Comparison of ENCODE assay signal across 9 cellular contexts in genomic region chr14:34931206-34931605, GRCh38. TPM values are rescaled to one million over a fixed set of nuclear protein-coding genes. Genes with fewer than 3 reads are reported as not detected.
A peak's percentile ranks its signal among the peaks of the same experiment; 100 is the strongest.
DNase-seq lines count a peak whose midpoint lies in the region; ATAC-seq, FAIRE-seq and TF ChIP-seq lines count a peak whose summit lies in the region.
"Had no signal": no experiment of that assay in that cellular context is flagged by ENCODE, and none has a peak within 500 bp of the region (broad histone marks: within the 10 kb centered on the region; RNA-seq: fewer than 3 reads in every experiment).

No MANE protein-coding gene starts in this region.

- in situ Hi-C loops in HepG2 (cut with HindIII; ENCODE audit: extremely low pct_ligation_motif_present, low pct_unique_long_range_greater_than_20kb) = no loop called here

- H2AFZ ChIP-seq in HepG2 (ENCODE audit: low read length) (no peak overlapping the region), PC-3 (ENCODE audit: low read length) (0 out of 2 replicates have a peak overlapping the region, but pooled peaks have one; percentile 32)

- no peak overlapping the region for H3K27ac Mint-ChIP-seq in type B pancreatic cell

- no peaks in the 10 kb centered on the region for H3K27me3 ChIP-seq in right lobe of liver
- H3K27me3 ChIP-seq in HepG2 (ENCODE audit: control insufficient read depth in 1 of 2, insufficient read depth in 2 of 2, low read length in 2 of 2) = no peaks in the 10 kb centered on the region
- no peaks in the 10 kb centered on the region for H3K27me3 ChIP-seq in PC-3 (ENCODE audit: low read length)
- H3K27me3 ChIP-seq in aorta (ENCODE audit: control insufficient read depth in 1 of 2, insufficient read depth in 2 of 2, low read length in 1 of 2) = no peaks in the 10 kb centered on the region

- H3K4me2 ChIP-seq in HepG2 (ENCODE audit: low read depth, low read length) = no peak overlapping the region
- peak overlapping the region; percentile 12; the same call in 1 of the 2 replicates for H3K4me2 ChIP-seq in PC-3 (ENCODE audit: low read length)

- intact Hi-C loops in right lobe of liver (cut with DNase I) (no loop called here), HepG2 (cut with micrococcal nuclease; ENCODE audit: unreplicated experiment) (no loop called here), PC-3 (cut with micrococcal nuclease) (no loop called here), aorta (cut with DNase I) (no loop called here), kidney (cut with DNase I) (no loop called here)

- no peaks in the 10 kb centered on the region for H3K79me2 ChIP-seq in HepG2 (ENCODE audit: insufficient read depth, low read length)
- H3K79me2 ChIP-seq in PC-3 (ENCODE audit: low read length) = no peaks in the 10 kb centered on the region

- TF ChIP-seq POLR2A in right lobe of liver (IDR thresholded peaks at IDR 0.05) = no peak
- TF ChIP-seq POLR2A in HepG2 (IDR thresholded peaks at IDR 0.05; ENCODE audit: insufficient read depth in 1 of 2, low read depth in 2 of 2, low read length in 2 of 2) = no peak

- peak overlapping the region in 2 of 3 donors; percentile 19 to 52 for H3K27ac ChIP-seq in right lobe of liver
- no peak overlapping the region for H3K27ac ChIP-seq in HepG2 (ENCODE audit: extremely low read length, insufficient read depth, low read length)
- 0 out of 2 replicates have a peak overlapping the region, but pooled peaks have one; percentile 10 for H3K27ac ChIP-seq in PC-3 (ENCODE audit: low read length)
- no peak overlapping the region for H3K27ac ChIP-seq in aorta (ENCODE audit: low read depth in 1 of 2, low read length in 2 of 2)
- peak overlapping the region in 1 of 2 donors; percentile 32 for H3K27ac ChIP-seq in kidney (ENCODE audit: low read depth in 2 of 2, low read length in 2 of 2)
- H3K27ac ChIP-seq: SK-N-MC had no signal

- H3K9ac ChIP-seq in HepG2 (ENCODE audit: insufficient read depth, low read depth, low read length) (no peak overlapping the region), PC-3 (ENCODE audit: low read length) (no peak overlapping the region), kidney (ENCODE audit: low read length in 2 of 2) (no peak overlapping the region)

- CTCF ChIA-PET in HepG2 (lab: Yijun Ruan, JAX; ENCODE audit: low intra/inter-chr PET ratio, low total read pairs) (no interaction called here), PC-3 (lab: Charles Lee) (no interaction called here)

- H3K36me3 Mint-ChIP-seq in type B pancreatic cell = no peaks in the 10 kb centered on the region

- BruUV-seq in HepG2 (replicated peaks; lab: Mats Ljungman, UMichigan) (no TSS peak), PC-3 (replicated peaks; lab: Mats Ljungman, UMichigan) (no TSS peak)

- 36% methylated on average over 1 of the region's 1 CpG for WGBS in right lobe of liver (ENCODE audit: insufficient coverage, low coverage, low lambda C conversion rate, missing lambda C conversion rate)
- WGBS in HepG2 (ENCODE audit: low lambda C conversion rate) = 94% methylated on average over 1 of the region's 1 CpG
- WGBS in aorta, 2 donors = 57 to 71% methylated on average over 1 of the region's 1 CpG

- no peak for TF ChIP-seq EP300 in HepG2 (IDR thresholded peaks at IDR 0.05; ENCODE audit: low read depth in 2 of 2, low read length in 2 of 2)
- no peak for TF ChIP-seq EP300 in HepG2 (CRISPR knock-in tag; IDR thresholded peaks at IDR 0.05; ENCODE audit: borderline replicate concordance)

- H3K4me1 Mint-ChIP-seq in type B pancreatic cell (ENCODE audit: unreplicated experiment) = no peaks in the 10 kb centered on the region

- H3K4me3 ChIP-seq in right lobe of liver (no peak overlapping the region), HepG2 (replicated peaks in 1 of 3; ENCODE audit: insufficient read depth in 1 of 3, low read depth in 2 of 3, low read length in 3 of 3) (no peak overlapping the region), PC-3 (ENCODE audit: low read length) (no peak overlapping the region), fibroblast of pulmonary artery (replicated peaks; ENCODE audit: low read depth, low read length) (no peak overlapping the region), aorta (ENCODE audit: low read length in 2 of 2) (no peak overlapping the region), kidney (ENCODE audit: low read length in 2 of 2) (no peak overlapping the region)
- H3K4me3 ChIP-seq: SK-N-MC had no signal

- H3K4me3 Mint-ChIP-seq in type B pancreatic cell = no peak overlapping the region

- H3K9me2 ChIP-seq in PC-3 (replicated peaks; ENCODE audit: low read length) = no peaks in the 10 kb centered on the region

- POLR2A ChIA-PET in HepG2 (lab: Yijun Ruan, JAX) = no interaction called here
- POLR2A ChIA-PET in PC-3 (lab: Charles Lee; ENCODE audit: unreplicated experiment) = no interaction called here

- ATAC-seq in right lobe of liver = peak; percentile 51 to 74 (median 68)
- ATAC-seq in HepG2 = no peak
- ATAC-seq in PC-3 = peak; percentile 98
- ATAC-seq in aorta (ENCODE audit: low FRiP score) = peak; percentile 48

- no peaks in the 10 kb centered on the region for H3K9me3 Mint-ChIP-seq in type B pancreatic cell

- no peak for TF ChIP-seq RAD21 in HepG2 (CRISPR knock-in tag; IDR thresholded peaks at IDR 0.05)

- FAIRE-seq in HepG2 (lab: Jason Lieb, UNC) = no peak
- no peak for FAIRE-seq in kidney (lab: Jason Lieb, UNC)

- no peaks in the 10 kb centered on the region for H3F3A ChIP-seq in PC-3 (ENCODE audit: low read length, unreplicated experiment)

- no peaks in the 10 kb centered on the region for H3K27me3 Mint-ChIP-seq in type B pancreatic cell

- no peak for TF ChIP-seq CTCF in right lobe of liver (IDR thresholded peaks at IDR 0.05)
- TF ChIP-seq CTCF in HepG2 (CRISPR knock-in tag; IDR thresholded peaks at IDR 0.05) = no peak
- no peak for TF ChIP-seq CTCF in PC-3 (conservative IDR thresholded peaks at IDR 0.05; ENCODE audit: low read depth, low read length)
- TF ChIP-seq CTCF in fibroblast of pulmonary artery (IDR thresholded peaks at IDR 0.05; ENCODE audit: low read length, missing control alignments) = no peak
- TF ChIP-seq CTCF in kidney (IDR thresholded peaks at IDR 0.05; ENCODE audit: borderline replicate concordance, extremely low read depth, insufficient read depth) = no peak
- no peak for TF ChIP-seq CTCF in type B pancreatic cell (conservative IDR thresholded peaks at IDR 0.05)

- no peaks in the 10 kb centered on the region for H3K9me3 ChIP-seq in right lobe of liver
- no peaks in the 10 kb centered on the region for H3K9me3 ChIP-seq in HepG2 (ENCODE audit: low read length)
- H3K9me3 ChIP-seq in PC-3 (ENCODE audit: low read length) = no peaks in the 10 kb centered on the region
- H3K9me3 ChIP-seq in aorta (ENCODE audit: control insufficient read depth, low read length) = no peaks in the 10 kb centered on the region
- H3K9me3 ChIP-seq in kidney (ENCODE audit: control insufficient read depth in 1 of 2, low read length in 2 of 2) = no peaks in the 10 kb centered on the region

- H3K36me3 ChIP-seq in right lobe of liver (no peaks in the 10 kb centered on the region), HepG2 (replicated peaks in 1 of 2; ENCODE audit: control insufficient read depth in 1 of 2, insufficient read depth in 2 of 2, low read length in 2 of 2) (peaks cover 0 to 5% of the 10 kb centered on the region in 2 experiments; a peak in 2 of 5 replicates), PC-3 (ENCODE audit: low read depth, low read length) (no peaks in the 10 kb centered on the region), aorta (ENCODE audit: control insufficient read depth in 1 of 2, insufficient read depth in 2 of 2, low read length in 1 of 2) (no peaks in the 10 kb centered on the region), kidney (ENCODE audit: control insufficient read depth in 1 of 2, insufficient read depth in 2 of 2, low read length in 2 of 2) (no peaks in the 10 kb centered on the region)

- H4K20me1 ChIP-seq in HepG2 (ENCODE audit: insufficient read depth, low read length) (no peaks in the 10 kb centered on the region), PC-3 (ENCODE audit: low read length) (no peaks in the 10 kb centered on the region)

- H3K4me1 ChIP-seq in right lobe of liver (no peaks in the 10 kb centered on the region), HepG2 (ENCODE audit: insufficient read depth, low read length) (peaks cover 5% of the 10 kb centered on the region; the same call in 1 of the 2 replicates), PC-3 (ENCODE audit: insufficient read depth, low read length) (peaks cover 13% of the 10 kb centered on the region), aorta (ENCODE audit: control insufficient read depth in 1 of 2, insufficient read depth in 2 of 2, low read length in 2 of 2) (no peaks in the 10 kb centered on the region), kidney (ENCODE audit: control insufficient read depth in 1 of 2, insufficient read depth in 1 of 2, low read depth in 1 of 2, low read length in 2 of 2) (no peaks in the 10 kb centered on the region)

- DNase-seq in right lobe of liver (no peak), HepG2 (ENCODE audit: low spot score) (no peak), PC-3 (peak; percentile 71), fibroblast of pulmonary artery (ENCODE audit: low read depth) (peak; percentile 28), aorta (no peak), kidney (no peak), type B pancreatic cell (ENCODE audit: extremely low spot score, unreplicated experiment) (no peak), HK-2 (ENCODE audit: unreplicated experiment) (no peak)

RNA-seq across cellular contexts. Expression of gene SRP54, which starts 51.6 kb away (rescaled TPM):
- total RNA-seq in right lobe of liver (10 to 100 TPM; 35.1 to 46.7 (median 41.0) TPM), HepG2 (2016; rRNA removed; fragmentation: Illumina TruSeq; extraction: Trizol) (207 and 297 TPM in 2 replicates), PC-3 (2014; rRNA removed) (49.3 and 75.5 TPM in 2 replicates), aorta (10 to 100 TPM; 48.7 to 57.5 TPM), kidney (54.3 TPM), type B pancreatic cell (ENCODE audit: low replicate concordance) (48.3 and 52.4 TPM in 2 replicates)
- total RNA-seq in HepG2 (2016; cell fraction: cytosol; rRNA removed; fragmentation: Illumina TruSeq; extraction: Trizol; ENCODE audit: low read depth) = 26.1 and 28.6 TPM in 2 replicates
- total RNA-seq in HepG2 (2016; cell fraction: insoluble cytoplasmic fraction; rRNA removed; fragmentation: Illumina TruSeq; extraction: Trizol) = 210 and 295 TPM in 2 replicates
- 41.2 and 50.0 TPM in 2 replicates for total RNA-seq in HepG2 (2016; cell fraction: membrane; rRNA removed; fragmentation: Illumina TruSeq; extraction: Trizol)
- 128 and 142 TPM in 2 replicates for total RNA-seq in HepG2 (2016; cell fraction: nucleus; rRNA removed; fragmentation: Illumina TruSeq; extraction: Trizol)
- polyA plus RNA-seq in HepG2 (2011; rRNA removed) (36.0 and 42.2 TPM in 2 replicates), aorta (10 to 100 TPM; 20.2 to 34.5 TPM), kidney (ENCODE audit: insufficient read depth, low read depth, low replicate concordance) (37.3 TPM)
- 45.2 and 47.0 TPM in 2 replicates for polyA plus RNA-seq in HepG2 (2011; cell fraction: cytosol; rRNA removed)
- polyA plus RNA-seq in HepG2 (2011; cell fraction: nucleus; rRNA removed) = 62.5 and 64.9 TPM in 2 replicates
- polyA plus RNA-seq in HepG2 (2012) = 101 and 113 TPM in 2 replicates
- 7.5 and 9.1 TPM in 2 replicates for polyA plus RNA-seq in HepG2 (2016; cell fraction: cytosol; fragmentation: Illumina TruSeq; extraction: Trizol; ENCODE audit: low read depth)
- 244 and 260 TPM in 2 replicates for polyA plus RNA-seq in HepG2 (2016; cell fraction: insoluble cytoplasmic fraction; fragmentation: Illumina TruSeq; extraction: Trizol; ENCODE audit: low read depth)
- polyA plus RNA-seq in HepG2 (2016; cell fraction: membrane; fragmentation: Illumina TruSeq; extraction: Trizol; ENCODE audit: low read depth) = 15.4 and 17.7 TPM in 2 replicates
- 152 and 167 TPM in 2 replicates for polyA plus RNA-seq in HepG2 (2016; cell fraction: nucleus; fragmentation: Illumina TruSeq; extraction: Trizol; ENCODE audit: insufficient read depth, low read depth)
- 25.4 and 57.6 TPM in 2 replicates for polyA minus RNA-seq in HepG2 (2011; rRNA and poly(A)+ RNA removed; ENCODE audit: low replicate concordance)
- polyA minus RNA-seq in HepG2 (2011; cell fraction: cytosol; rRNA and poly(A)+ RNA removed) = 60.0 and 62.4 TPM in 2 replicates
- 159 TPM in 2 replicates for polyA minus RNA-seq in HepG2 (2011; cell fraction: nucleus; rRNA and poly(A)+ RNA removed)

RNA-seq across cellular contexts. Expression of gene BAZ1A, which starts 56.0 kb away (rescaled TPM):
- total RNA-seq in right lobe of liver (10 to 100 TPM in 5 of 6 experiments, 1 to 10 TPM in 1; 6.6 to 19.4 (median 14.3) TPM), HepG2 (2016; rRNA removed; fragmentation: Illumina TruSeq; extraction: Trizol) (56.8 and 68.3 TPM in 2 replicates), PC-3 (2014; rRNA removed) (24.7 and 30.6 TPM in 2 replicates), aorta (10 to 100 TPM; 24.8 to 26.6 TPM), kidney (20.8 TPM), type B pancreatic cell (ENCODE audit: low replicate concordance) (27.0 and 28.2 TPM in 2 replicates)
- 28.7 and 35.3 TPM in 2 replicates for total RNA-seq in HepG2 (2016; cell fraction: cytosol; rRNA removed; fragmentation: Illumina TruSeq; extraction: Trizol; ENCODE audit: low read depth)
- total RNA-seq in HepG2 (2016; cell fraction: insoluble cytoplasmic fraction; rRNA removed; fragmentation: Illumina TruSeq; extraction: Trizol) = 58.9 and 61.9 TPM in 2 replicates
- 19.4 and 21.0 TPM in 2 replicates for total RNA-seq in HepG2 (2016; cell fraction: membrane; rRNA removed; fragmentation: Illumina TruSeq; extraction: Trizol)
- 73.3 and 78.4 TPM in 2 replicates for total RNA-seq in HepG2 (2016; cell fraction: nucleus; rRNA removed; fragmentation: Illumina TruSeq; extraction: Trizol)
- polyA plus RNA-seq in HepG2 (2011; rRNA removed) (19.6 and 20.9 TPM in 2 replicates), aorta (10 to 100 TPM in 1 of 2 donors, 1 to 10 TPM in 1; 9.1 to 19.5 TPM), kidney (ENCODE audit: insufficient read depth, low read depth, low replicate concordance) (3.1 TPM)
- 7.8 and 10.8 TPM in 2 replicates for polyA plus RNA-seq in HepG2 (2011; cell fraction: cytosol; rRNA removed)
- 12.0 and 19.4 TPM in 2 replicates for polyA plus RNA-seq in HepG2 (2011; cell fraction: nucleus; rRNA removed)
- 22.8 and 23.5 TPM in 2 replicates for polyA plus RNA-seq in HepG2 (2012)
- polyA plus RNA-seq in HepG2 (2016; cell fraction: cytosol; fragmentation: Illumina TruSeq; extraction: Trizol; ENCODE audit: low read depth) = 2.0 and 3.4 TPM in 2 replicates
- polyA plus RNA-seq in HepG2 (2016; cell fraction: insoluble cytoplasmic fraction; fragmentation: Illumina TruSeq; extraction: Trizol; ENCODE audit: low read depth) = 65.0 and 66.5 TPM in 2 replicates
- 7.0 and 8.4 TPM in 2 replicates for polyA plus RNA-seq in HepG2 (2016; cell fraction: membrane; fragmentation: Illumina TruSeq; extraction: Trizol; ENCODE audit: low read depth)
- polyA plus RNA-seq in HepG2 (2016; cell fraction: nucleus; fragmentation: Illumina TruSeq; extraction: Trizol; ENCODE audit: insufficient read depth, low read depth) = 98.4 and 105 TPM in 2 replicates
- 6.4 and 17.7 TPM in 2 replicates for polyA minus RNA-seq in HepG2 (2011; rRNA and poly(A)+ RNA removed; ENCODE audit: low replicate concordance)
- polyA minus RNA-seq in HepG2 (2011; cell fraction: cytosol; rRNA and poly(A)+ RNA removed) = 11.4 and 22.6 TPM in 2 replicates
- polyA minus RNA-seq in HepG2 (2011; cell fraction: nucleus; rRNA and poly(A)+ RNA removed) = 38.0 and 45.3 TPM in 2 replicates

Comparison
In these comparisons a context has a peak if more than half of its experiments do, and no peak if none do; other contexts are left out.
1. H3K27ac ChIP-seq: peak in right lobe of liver (2 of 3) and PC-3 (single experiment); none in HepG2 (single experiment) and aorta (0 of 2).
2. DNase-seq: peak in PC-3 (single experiment) and fibroblast of pulmonary artery (single experiment); none in right lobe of liver (0 of 3), HepG2 (single experiment), aorta (0 of 2), kidney (single experiment), type B pancreatic cell (single experiment) and HK-2 (single experiment).